ENCODE assay signal across 8 cellular contexts in genomic region chr3:141368062-141368924, GRCh38. TPM values are rescaled to one million over a fixed set of nuclear protein-coding genes. Genes with fewer than 3 reads are reported as not detected.
A peak's percentile ranks its signal among the peaks of the same experiment; 100 is the strongest.
DNase-seq lines count a peak whose midpoint lies in the region; ATAC-seq and TF ChIP-seq lines count a peak whose summit lies in the region.

ZBTB38 (plus strand) TSS chr3:141368504; CDS start chr3:141442389, 73,885 bp downstream.

- H3K4me3 ChIP-seq in PC-3 (ENCODE audit: low read length) (peak within 1 kb of the TSS; percentile 56), choroid plexus epithelial cell (ENCODE audit: low read depth, low read length) (peak within 1 kb of the TSS; percentile 42), kidney epithelial cell (ENCODE audit: low read depth, low read length) (no peak within 1 kb of the TSS), skeletal muscle tissue (ENCODE audit: low read length in 3 of 3) (peak within 1 kb of the TSS; percentile 49 to 70 (median 50))

- H4K20me1 ChIP-seq in PC-3 (ENCODE audit: low read length) = no peaks in the 10 kb centered on the region

- TF ChIP-seq CTCF in PC-3 (conservative IDR thresholded peaks at IDR 0.05; ENCODE audit: low read depth, low read length) = no peak
- no peak for TF ChIP-seq CTCF in choroid plexus epithelial cell (conservative IDR thresholded peaks at IDR 0.05; ENCODE audit: low read depth, low read length)
- TF ChIP-seq CTCF in kidney epithelial cell (IDR thresholded peaks at IDR 0.05; ENCODE audit: insufficient read depth, low read length, poor library complexity, severe bottlenecking) = no peak

- DNase-seq in PC-3 (peak; percentile 89), choroid plexus epithelial cell (ENCODE audit: low read depth) (peak; percentile 94), kidney epithelial cell (ENCODE audit: low read depth) (peak; percentile 86), NCI-H526 (lab: John Stamatoyannopoulos, UW) (no peak), NCI-H82 (lab: John Stamatoyannopoulos, UW) (no peak), NCI-H146 (lab: John Stamatoyannopoulos, UW) (no peak)

- CTCF ChIA-PET in PC-3 (lab: Charles Lee) = interaction anchor here (0.8 kb wide), 1 partner anchor 66 kb away, joined by 4 read pairs; no protein-coding TSS in a partner anchor

- peak within 1 kb of the TSS; percentile 100 for H3K27ac ChIP-seq in PC-3 (ENCODE audit: low read length)
- H3K27ac ChIP-seq in skeletal muscle tissue (ENCODE audit: low read depth, low read length) = peak within 1 kb of the TSS; percentile 94

- no peaks in the 10 kb centered on the region for H3K9me3 ChIP-seq in PC-3 (ENCODE audit: low read length)
- no peaks in the 10 kb centered on the region for H3K9me3 ChIP-seq in skeletal muscle tissue (ENCODE audit: control insufficient read depth in 3 of 3, low read length in 3 of 3)

- intact Hi-C loops in PC-3 (cut with micrococcal nuclease) = loop anchor here (5.0 kb wide), 1 partner anchor 56 kb away; no protein-coding TSS in a partner anchor

- ATAC-seq in GM18867 (IDR thresholded peaks at IDR 0.05; ENCODE audit: unreplicated experiment) (peak; percentile 39), PC-3 (peak; percentile 69)

- POLR2A ChIA-PET in PC-3 (lab: Charles Lee; ENCODE audit: unreplicated experiment) = no interaction called here

- no peaks in the 10 kb centered on the region for H3K9me2 ChIP-seq in PC-3 (replicated peaks; ENCODE audit: low read length)

- H3K9ac ChIP-seq in PC-3 (ENCODE audit: low read length) = peak within 1 kb of the TSS; percentile 98
- H3K9ac ChIP-seq in skeletal muscle tissue (ENCODE audit: low read depth in 1 of 3, low read length in 3 of 3) = peak within 1 kb of the TSS; percentile 55 to 82 (median 66)

- H2AFZ ChIP-seq in PC-3 (ENCODE audit: low read length) = peak within 1 kb of the TSS; percentile 32

- H3F3A ChIP-seq in PC-3 (ENCODE audit: low read length, unreplicated experiment) = peaks cover 14% of the 10 kb centered on the region

- peak within 1 kb of the TSS; percentile 84 for H3K4me2 ChIP-seq in PC-3 (ENCODE audit: low read length)

- TSS peak; percentile 86 for BruUV-seq in PC-3 (replicated peaks; lab: Mats Ljungman, UMichigan)

- peaks cover 10% of the 10 kb centered on the region for H3K79me2 ChIP-seq in PC-3 (ENCODE audit: low read length)

- H3K36me3 ChIP-seq in PC-3 (ENCODE audit: low read depth, low read length) = no peaks in the 10 kb centered on the region
- no peaks in the 10 kb centered on the region for H3K36me3 ChIP-seq in kidney epithelial cell (ENCODE audit: control insufficient read depth, insufficient read depth, low read length)
- peaks cover 0 to 2% (median 0%) of the 10 kb centered on the region in 3 donors for H3K36me3 ChIP-seq in skeletal muscle tissue (ENCODE audit: control insufficient read depth in 3 of 3, insufficient read depth in 3 of 3, low read length in 3 of 3)

- H3K27me3 ChIP-seq in PC-3 (ENCODE audit: low read length) (no peaks in the 10 kb centered on the region), kidney epithelial cell (ENCODE audit: control insufficient read depth, insufficient read depth, low read length) (no peaks in the 10 kb centered on the region), skeletal muscle tissue (ENCODE audit: control insufficient read depth in 3 of 3, insufficient read depth in 3 of 3, low read length in 3 of 3) (no peaks in the 10 kb centered on the region)

- H3K4me1 ChIP-seq in PC-3 (ENCODE audit: insufficient read depth, low read length) = peaks cover 48% of the 10 kb centered on the region
- peaks cover 20 to 30% (median 24%) of the 10 kb centered on the region in 3 donors for H3K4me1 ChIP-seq in skeletal muscle tissue (ENCODE audit: control insufficient read depth in 3 of 3, insufficient read depth in 3 of 3, low read length in 3 of 3)

RNA-seq across cellular contexts. Expression of gene ZBTB38, which starts in this region (rescaled TPM):
- total RNA-seq in PC-3 (2014; rRNA removed) = 17.0 and 19.6 TPM in 2 replicates
- 85.4 and 87.0 TPM in 2 replicates for total RNA-seq in kidney epithelial cell
- total RNA-seq in skeletal muscle tissue = 29.7 TPM

Comparison
In these comparisons a context has a peak if more than half of its experiments do, and no peak if none do; other contexts are left out.
1. DNase-seq: peak in PC-3 (single experiment), choroid plexus epithelial cell (single experiment) and kidney epithelial cell (single experiment); none in NCI-H526 (0 of 2), NCI-H82 (single experiment) and NCI-H146 (single experiment).